ENCODE assay signal across 27 cellular contexts in genomic region chr3:133928903-133929607, GRCh38. TPM values are rescaled to one million over a fixed set of nuclear protein-coding genes. Genes with fewer than 3 reads are reported as not detected.
A peak's percentile ranks its signal among the peaks of the same experiment; 100 is the strongest.
DNase-seq lines count a peak whose midpoint lies in the region; ATAC-seq and TF ChIP-seq lines count a peak whose summit lies in the region.
"Had no signal": no experiment of that assay in that cellular context is flagged by ENCODE, and none has a peak within 500 bp of the region (broad histone marks: within the 10 kb centered on the region; RNA-seq: fewer than 3 reads in every experiment).

No MANE protein-coding gene starts in this region.

- no peak overlapping the region for H3K27ac ChIP-seq in osteoblast (ENCODE audit: low read depth, low read length)
- H3K27ac ChIP-seq in SK-N-SH (ENCODE audit: low read depth in 2 of 2, low read length in 1 of 2): no peak overlapping the region
- H3K27ac ChIP-seq: heart right ventricle, left lung, RWPE1, thyroid gland had no signal

- H2AFZ ChIP-seq in osteoblast (ENCODE audit: low read length) (no peak overlapping the region), SK-N-SH (ENCODE audit: low read depth) (no peak overlapping the region)

- peaks cover 5% of the 10 kb centered on the region for H3K4me1 Mint-ChIP-seq in activated CD4-positive, alpha-beta T cell treated with anti-CD3 and anti-CD28 coated beads, Interleukin-2, amount 10 ng/mL, durations not matched to agents 24 days and 14 days
- H3K4me1 Mint-ChIP-seq in IgD-negative memory B cell (peaks cover 0 to 10% (median 6%) of the 10 kb centered on the region in 3 donors), glutamatergic neuron (ENCODE audit: low read depth, unreplicated experiment) (peaks cover 4% of the 10 kb centered on the region)

- H3K4me1 ChIP-seq in osteoblast (ENCODE audit: insufficient read depth, low read length) (peaks cover 11% of the 10 kb centered on the region), SK-N-SH (ENCODE audit: control insufficient read depth in 1 of 2, insufficient read depth in 2 of 2, low read depth in 1 of 2, low read length in 1 of 2) (peaks cover 0 to 10% of the 10 kb centered on the region in 2 experiments; a peak in 2 of 4 replicates)

- H3K4me2 ChIP-seq in osteoblast (ENCODE audit: insufficient read depth, low read length) (no peak overlapping the region), SK-N-SH (no peak overlapping the region)

- CTCF ChIA-PET in SK-N-SH (lab: Yijun Ruan, JAX): interaction anchor here (0.8 to 10.0 kb wide), 20 partner anchors 10 to 1203 kb away, joined by 3 to 152 read pairs (median 6); partner anchors contain the start of genes ANAPC13, CEP63 and TOPBP1

- no peak overlapping the region for H3K9ac ChIP-seq in SK-N-SH

- peak; percentile 51 for DNase-seq in activated CD4-positive, alpha-beta T cell treated with anti-CD3 and anti-CD28 coated beads, Interleukin-2, amount 10 ng/mL, durations not matched to agents 24 days and 14 days
- no peak for DNase-seq in activated CD4-positive, alpha-beta T cell treated with anti-CD3 and anti-CD28 coated beads for 4 hours
- DNase-seq in glutamatergic neuron (no peak), osteoblast (ENCODE audit: insufficient read length, low spot score, missing footprints) (peak; percentile 61), NCI-H1105 (lab: John Stamatoyannopoulos, UW) (no peak), SK-N-SH (no peak)
- DNase-seq: 8988T; activated CD4-positive, alpha-beta memory T cell treated with anti-CD3 and anti-CD28 coated beads, Interleukin-2, amount 10 ng/mL, durations not matched to agents 7 days and 5 days; activated CD4-positive, CD25-positive, alpha-beta regulatory T cell; activated naive CD4-positive, alpha-beta T cell; activated T-cell treated with anti-CD3 and anti-CD28 coated beads, Interleukin-2, amount 50 U/mL, for 24 hours; AML-193; central memory CD4-positive, alpha-beta T cell; heart right ventricle; left lung; midbrain; NCI-H1694 treated with DMSO at 0.1 percent for 48 hours; nucleus accumbens; retina; stimulated activated CD4-positive, alpha-beta T cell treated with anti-CD3 and anti-CD28 coated beads, Interleukin-4, amount 100 ng/mL, for 4 hours; stimulated activated naive CD8-positive, alpha-beta T cell treated with anti-CD3 and anti-CD28 coated beads, Interleukin-15, Interleukin-2, amounts not matched to agents 100 U/mL and 50 U/mL, for 24 hours; thyroid gland had no signal

- H3K79me2 ChIP-seq in osteoblast (ENCODE audit: insufficient read depth, low read length): no peaks in the 10 kb centered on the region
- no peaks in the 10 kb centered on the region for H3K79me2 ChIP-seq in SK-N-SH (ENCODE audit: insufficient read depth)

- no peak for TF ChIP-seq CTCF in glutamatergic neuron (IDR thresholded peaks at IDR 0.05; ENCODE audit: partially characterized antibody, unreplicated experiment)
- TF ChIP-seq CTCF in osteoblast (IDR thresholded peaks at IDR 0.05; ENCODE audit: extremely low read depth, low read depth, low read length): no peak
- no peak for TF ChIP-seq CTCF in SK-N-SH (IDR thresholded peaks at IDR 0.05)

- H3K27me3 ChIP-seq in osteoblast (ENCODE audit: insufficient read depth, low read length) (peaks cover 8% of the 10 kb centered on the region), SK-N-SH (ENCODE audit: insufficient read depth) (no peaks in the 10 kb centered on the region)
- H3K27me3 ChIP-seq: thyroid gland had no signal

- POLR2A ChIA-PET in SK-N-SH (lab: Yijun Ruan, JAX): no interaction called here

- H3K36me3 ChIP-seq in osteoblast (ENCODE audit: insufficient read depth, low read length) (no peaks in the 10 kb centered on the region), SK-N-SH (replicated peaks in 1 of 2; ENCODE audit: control insufficient read depth in 1 of 2, insufficient read depth in 2 of 2, low read length in 1 of 2) (no peaks in the 10 kb centered on the region)
- H3K36me3 ChIP-seq: heart right ventricle, thyroid gland had no signal

- peaks cover 30% of the 10 kb centered on the region for H3K27me3 Mint-ChIP-seq in activated CD4-positive, alpha-beta T cell treated with anti-CD3 and anti-CD28 coated beads, Interleukin-2, amount 10 ng/mL, durations not matched to agents 24 days and 14 days
- H3K27me3 Mint-ChIP-seq in IgD-negative memory B cell (peaks cover 17% of the 10 kb centered on the region), glutamatergic neuron (ENCODE audit: unreplicated experiment) (peaks cover 8% of the 10 kb centered on the region)

- WGBS in SK-N-SH (ENCODE audit: low lambda C conversion rate): 91% methylated on average over 14 of the region's 14 CpGs

- ATAC-seq in GM18870 (IDR thresholded peaks at IDR 0.05; ENCODE audit: unreplicated experiment): no peak
- ATAC-seq: K562; left lung; SK-N-SH treated with all-trans-retinoic acid at 6 μM for 48 hours; stimulated activated naive CD8-positive, alpha-beta T cell treated with anti-CD3 and anti-CD28 coated beads, Interleukin-15, Interleukin-2, amounts not matched to agents 100 U/mL and 50 U/mL, for 24 hours had no signal

- no peak for TF ChIP-seq EP300 in SK-N-SH (IDR thresholded peaks at IDR 0.05; ENCODE audit: borderline replicate concordance in 1 of 2, low read depth in 1 of 2, low read length in 1 of 2)

- H4K20me1 ChIP-seq in osteoblast (ENCODE audit: insufficient read depth, low read length) (no peaks in the 10 kb centered on the region), SK-N-SH (ENCODE audit: insufficient read depth) (no peaks in the 10 kb centered on the region)

- H3K27ac Mint-ChIP-seq in activated CD4-positive, alpha-beta T cell treated with anti-CD3 and anti-CD28 coated beads, Interleukin-2, amount 10 ng/mL, durations not matched to agents 24 days and 14 days: no peak overlapping the region
- H3K27ac Mint-ChIP-seq in IgD-negative memory B cell (peak overlapping the region in 2 of 3 donors; percentile 53 to 89), glutamatergic neuron (ENCODE audit: unreplicated experiment) (no peak overlapping the region)
- H3K27ac Mint-ChIP-seq: activated CD4-positive, alpha-beta memory T cell treated with anti-CD3 and anti-CD28 coated beads, Interleukin-2, amount 10 ng/mL, durations not matched to agents 7 days and 5 days; activated T-cell treated with anti-CD3 and anti-CD28 coated beads, Interleukin-2, amount 50 U/mL, for 24 hours had no signal

- intact Hi-C loops in activated CD4-positive, alpha-beta T cell treated with anti-CD3 and anti-CD28 coated beads, Interleukin-2, amount 10 ng/mL, durations not matched to agents 24 days and 14 days (cut with micrococcal nuclease): loop anchor here (1.0 to 10.0 kb wide), 5 partner anchors 110 to 1207 kb away; partner anchors contain the start of genes ANAPC13, CEP63 and NPHP3

- no peaks in the 10 kb centered on the region for H3F3A ChIP-seq in SK-N-SH (replicated peaks; ENCODE audit: insufficient read depth)

- TF ChIP-seq RAD21 in SK-N-SH (IDR thresholded peaks at IDR 0.05; ENCODE audit: low read length): no peak

- H3K9me2 ChIP-seq in SK-N-SH: no peaks in the 10 kb centered on the region

- no peaks in the 10 kb centered on the region for H3K9me3 Mint-ChIP-seq in activated CD4-positive, alpha-beta T cell treated with anti-CD3 and anti-CD28 coated beads, Interleukin-2, amount 10 ng/mL, durations not matched to agents 24 days and 14 days
- H3K9me3 Mint-ChIP-seq in IgD-negative memory B cell (no peaks in the 10 kb centered on the region), glutamatergic neuron (ENCODE audit: unreplicated experiment) (peaks cover 6% of the 10 kb centered on the region)
- H3K9me3 Mint-ChIP-seq: activated CD4-positive, alpha-beta memory T cell treated with anti-CD3 and anti-CD28 coated beads, Interleukin-2, amount 10 ng/mL, durations not matched to agents 7 days and 5 days; activated T-cell treated with anti-CD3 and anti-CD28 coated beads, Interleukin-2, amount 50 U/mL, for 24 hours had no signal

- no peaks in the 10 kb centered on the region for H3K36me3 Mint-ChIP-seq in activated CD4-positive, alpha-beta T cell treated with anti-CD3 and anti-CD28 coated beads, Interleukin-2, amount 10 ng/mL, durations not matched to agents 24 days and 14 days (ENCODE audit: low read depth)
- H3K36me3 Mint-ChIP-seq in IgD-negative memory B cell (no peaks in the 10 kb centered on the region), glutamatergic neuron (ENCODE audit: unreplicated experiment) (no peaks in the 10 kb centered on the region)

- no peaks in the 10 kb centered on the region for H3K9me3 ChIP-seq in osteoblast (ENCODE audit: low read depth, low read length)
- no peaks in the 10 kb centered on the region for H3K9me3 ChIP-seq in SK-N-SH
- H3K9me3 ChIP-seq: heart right ventricle, left lung, thyroid gland had no signal

- H3K4me3 Mint-ChIP-seq in activated CD4-positive, alpha-beta T cell treated with anti-CD3 and anti-CD28 coated beads, Interleukin-2, amount 10 ng/mL, durations not matched to agents 24 days and 14 days: no peak overlapping the region
- H3K4me3 Mint-ChIP-seq in IgD-negative memory B cell (peak overlapping the region in 3 of 4 donors; percentile 9 to 84 (median 70)), glutamatergic neuron (ENCODE audit: unreplicated experiment) (peak overlapping the region; percentile 9)
- H3K4me3 Mint-ChIP-seq: activated CD4-positive, alpha-beta memory T cell treated with anti-CD3 and anti-CD28 coated beads, Interleukin-2, amount 10 ng/mL, durations not matched to agents 7 days and 5 days; activated T-cell treated with anti-CD3 and anti-CD28 coated beads, Interleukin-2, amount 50 U/mL, for 24 hours had no signal

- H3K4me3 ChIP-seq in osteoblast (ENCODE audit: insufficient read depth, low read length) (no peak overlapping the region), SK-N-SH (ENCODE audit: low read depth in 2 of 2, low read length in 1 of 2) (no peak overlapping the region)
- H3K4me3 ChIP-seq: heart right ventricle, K562, left lung, thyroid gland had no signal

TF ChIP-seq in SK-N-SH, 30 proteins besides CTCF, POLR2A, EP300 and RAD21 (continues in another document):
- no peak for TF ChIP-seq YY1 (IDR thresholded peaks at IDR 0.05; ENCODE audit: low read depth)
- TF ChIP-seq TCF12 (IDR thresholded peaks at IDR 0.05): no peak
- TF ChIP-seq POLR2AphosphoS5 (IDR thresholded peaks at IDR 0.05; ENCODE audit: low read depth, low read length): no peak

RNA-seq across cellular contexts. Expression of gene RAB6B, which starts 33.4 kb away (rescaled TPM):
- total RNA-seq in activated CD4-positive, alpha-beta T cell treated with anti-CD3 and anti-CD28 coated beads, Interleukin-2, amount 10 ng/mL, durations not matched to agents 24 days and 14 days: 0.07 and 0.14 TPM in 2 replicates
- polyA plus RNA-seq in IgD-negative memory B cell (0.36 TPM), SK-N-SH (2012; rRNA removed) (8.5 and 9.3 TPM in 2 replicates)
- total RNA-seq in glutamatergic neuron (ENCODE audit: unreplicated experiment) (222 TPM), osteoblast (0.59 and 0.72 TPM in 2 replicates)
- 8.0 and 9.7 TPM in 2 replicates for polyA plus RNA-seq in SK-N-SH (2012; cell fraction: cytosol; rRNA removed)
- 7.2 and 7.3 TPM in 2 replicates for polyA plus RNA-seq in SK-N-SH (2012; cell fraction: nucleus; rRNA removed)

Comparison
In these comparisons a context has a peak if more than half of its experiments do, and no peak if none do; other contexts are left out.
1. DNase-seq: peak in activated CD4-positive, alpha-beta T cell treated with anti-CD3 and anti-CD28 coated beads, Interleukin-2, amount 10 ng/mL, durations not matched to agents 24 days and 14 days (single experiment) and osteoblast (single experiment); none in activated CD4-positive, alpha-beta T cell treated with anti-CD3 and anti-CD28 coated beads for 4 hours (0 of 2), glutamatergic neuron (single experiment), NCI-H1105 (single experiment) and SK-N-SH (single experiment).
2. H3K27ac Mint-ChIP-seq: peak in IgD-negative memory B cell (2 of 3); none in activated CD4-positive, alpha-beta T cell treated with anti-CD3 and anti-CD28 coated beads, Interleukin-2, amount 10 ng/mL, durations not matched to agents 24 days and 14 days (single experiment) and glutamatergic neuron (single experiment).
3. RNA of gene RAB6B, which starts 33.4 kb away (total RNA-seq): 222 TPM in glutamatergic neuron (single experiment); 0.59 to 0.72 TPM in osteoblast and 0.07 to 0.14 TPM in activated CD4-positive, alpha-beta T cell treated with anti-CD3 and anti-CD28 coated beads, Interleukin-2, amount 10 ng/mL, durations not matched to agents 24 days and 14 days; every median in the first group is over 100 times any median in the second.